In genomic region chr14:55588259-55588699, GRCh38 we compare ENCODE assay signal across 14 cellular contexts. TPM values are rescaled to one million over a fixed set of nuclear protein-coding genes. Genes with fewer than 3 reads are reported as not detected.
DNase-seq lines count a peak whose midpoint lies in the region; TF ChIP-seq lines count a peak whose summit lies in the region.
"Had no signal": no experiment of that assay in that cellular context is flagged by ENCODE, and none has a peak within 500 bp of the region (broad histone marks: within the 10 kb centered on the region; RNA-seq: fewer than 3 reads in every experiment).

No MANE protein-coding gene starts in this region.

- TF ChIP-seq POLR2A in Peyer's patch (IDR thresholded peaks at IDR 0.05) = no peak

- H4K91ac ChIP-seq in mesenchymal stem cell (ENCODE audit: low read length) = no peak overlapping the region

- no peak overlapping the region for H3K4ac ChIP-seq in mesenchymal stem cell (ENCODE audit: low read depth in 1 of 2, low read length in 2 of 2)

- H2BK15ac ChIP-seq in mesenchymal stem cell (ENCODE audit: low read depth, poor library complexity, severe bottlenecking) = no peak overlapping the region

- no peak overlapping the region for H3K4me3 ChIP-seq in HEK293 (ENCODE audit: low read depth, low read length)
- H3K4me3 ChIP-seq in choroid plexus epithelial cell (ENCODE audit: low read depth, low read length) = no peak overlapping the region
- peak overlapping the region in 1 of 2 experiments; percentile 19 for H3K4me3 ChIP-seq in mesenchymal stem cell (ENCODE audit: insufficient read depth in 1 of 2, low read depth in 1 of 2, low read length in 2 of 2)
- no peak overlapping the region for H3K4me3 ChIP-seq in Peyer's patch

- H3K27me3 ChIP-seq in mesenchymal stem cell (ENCODE audit: control insufficient read depth in 1 of 2, insufficient read depth in 1 of 2, low read length in 2 of 2) = no peaks in the 10 kb centered on the region
- H3K27me3 ChIP-seq in Peyer's patch = no peaks in the 10 kb centered on the region

- H3K4me3 Mint-ChIP-seq in Calu3 (ENCODE audit: low read depth, unreplicated experiment) = peak overlapping the region; percentile 48
- H3K4me3 Mint-ChIP-seq: CD8-positive, alpha-beta memory T cell; H9; T-helper 2 cell treated with Interferon-gamma antibody and Interleukin-4, amounts not matched to agents 5 μg/mL and 100 μg/mL, for 36 hours had no signal

- BruUV-seq in Calu3 (replicated peaks; lab: Mats Ljungman, UMichigan) = no TSS peak

- H3K9me3 ChIP-seq in HEK293 (ENCODE audit: control insufficient read depth, insufficient read depth, low read depth, low read length) (no peaks in the 10 kb centered on the region), mesenchymal stem cell (ENCODE audit: control insufficient read depth, low read length) (no peaks in the 10 kb centered on the region), Peyer's patch (no peaks in the 10 kb centered on the region)

- WGBS in mesenchymal stem cell = 78% methylated on average over 2 of the region's 2 CpGs

- no peak overlapping the region for H3K27ac Mint-ChIP-seq in Calu3 (ENCODE audit: unreplicated experiment)
- H3K27ac Mint-ChIP-seq: T-helper 2 cell treated with Interferon-gamma antibody and Interleukin-4, amounts not matched to agents 5 μg/mL and 100 μg/mL, for 36 hours had no signal

- no peak for DNase-seq in Calu3
- peak; percentile 44 for DNase-seq in choroid plexus epithelial cell (ENCODE audit: low read depth)
- peak; percentile 65 for DNase-seq in mesenchymal stem cell
- no peak for DNase-seq in stimulated activated naive CD4-positive, alpha-beta T cell treated with Interleukin-2 at 50 U/mL for 16 hours (lab: John Stamatoyannopoulos, UW)
- DNase-seq in cerebellar nuclear complex (lab: John Stamatoyannopoulos, UW) = no peak
- no peak for DNase-seq in Peyer's patch
- DNase-seq in GM20000 (ENCODE audit: low spot score) = no peak
- DNase-seq: activated CD8-positive, alpha-beta memory T cell treated with anti-CD3 and anti-CD28 coated beads for 24 hours; CD8-positive, alpha-beta memory T cell; H9; kidney; NCI-H1694 had no signal

- no peaks in the 10 kb centered on the region for H3K27me3 Mint-ChIP-seq in Calu3 (ENCODE audit: unreplicated experiment)
- H3K27me3 Mint-ChIP-seq: CD8-positive, alpha-beta memory T cell had no signal

- intact Hi-C loops in Calu3 (cut with micrococcal nuclease; ENCODE audit: unreplicated experiment) = loop anchor here (2.0 kb wide), 1 partner anchor 57 kb away; no protein-coding TSS in a partner anchor

- H3K27ac ChIP-seq in HEK293 (ENCODE audit: extremely low read depth, low read depth, low read length) (no peak overlapping the region), mesenchymal stem cell (ENCODE audit: low read length, poor library complexity, severe bottlenecking) (no peak overlapping the region), Peyer's patch (no peak overlapping the region)

- H3K79me1 ChIP-seq in mesenchymal stem cell (replicated peaks; ENCODE audit: low read length, poor library complexity, severe bottlenecking) = no peaks in the 10 kb centered on the region

- H2AFZ ChIP-seq in mesenchymal stem cell (ENCODE audit: low read depth, low read length) = no peak overlapping the region

- no peak overlapping the region for H3K14ac ChIP-seq in mesenchymal stem cell (ENCODE audit: low read length in 2 of 2)

- no peak overlapping the region for H3K4me2 ChIP-seq in mesenchymal stem cell (ENCODE audit: low read length, poor library complexity, severe bottlenecking)

- CTCF ChIA-PET in Calu3 (lab: Charles Lee) (interaction anchor here (0.6 kb wide), 1 partner anchor 374 kb away, joined by 3 read pairs; no protein-coding TSS in a partner anchor), HEK293 (lab: Yijun Ruan, JAX) (interaction anchor here (0.6 kb wide), 1 partner anchor 142 kb away, joined by 3 read pairs; no protein-coding TSS in a partner anchor)

- no peak overlapping the region for H2BK12ac ChIP-seq in mesenchymal stem cell (ENCODE audit: low read length in 2 of 2)

- POLR2A ChIA-PET in HEK293 (lab: Yijun Ruan, JAX) = no interaction called here

- H3K4me1 ChIP-seq in HEK293 (ENCODE audit: control insufficient read depth, insufficient read depth, low read length) (peaks cover 60% of the 10 kb centered on the region), mesenchymal stem cell (ENCODE audit: control insufficient read depth, insufficient read depth, low read depth, low read length) (peaks cover 2% of the 10 kb centered on the region), Peyer's patch (peaks cover 0 to 58% (median 5%) of the 10 kb centered on the region in 4 donors)

- no peak overlapping the region for H3K23ac ChIP-seq in mesenchymal stem cell (ENCODE audit: low read length in 2 of 2)

- peak overlapping the region; percentile 33 for H3K9ac ChIP-seq in mesenchymal stem cell (ENCODE audit: low read length)

- no peaks in the 10 kb centered on the region for H3K9me3 Mint-ChIP-seq in Calu3 (ENCODE audit: low read depth, unreplicated experiment)
- H3K9me3 Mint-ChIP-seq: CD8-positive, alpha-beta memory T cell; H9; T-helper 2 cell treated with Interferon-gamma antibody and Interleukin-4, amounts not matched to agents 5 μg/mL and 100 μg/mL, for 36 hours had no signal

- no peaks in the 10 kb centered on the region for H3K36me3 Mint-ChIP-seq in Calu3 (ENCODE audit: insufficient read depth, unreplicated experiment)

- no peak overlapping the region for H2BK5ac ChIP-seq in mesenchymal stem cell (ENCODE audit: low read depth, low read length, poor library complexity, severe bottlenecking)

- no peak overlapping the region for H2AK5ac ChIP-seq in mesenchymal stem cell (ENCODE audit: low read length, severe bottlenecking)

- no peak overlapping the region for H4K8ac ChIP-seq in mesenchymal stem cell (ENCODE audit: low read length)

- peaks cover 49% of the 10 kb centered on the region for H3K4me1 Mint-ChIP-seq in Calu3 (ENCODE audit: low read depth, unreplicated experiment)

- no peak for TF ChIP-seq CTCF in Calu3 (IDR thresholded peaks at IDR 0.05; ENCODE audit: unreplicated experiment)
- TF ChIP-seq CTCF in HEK293 (tag by site-specific recombination; IDR thresholded peaks at IDR 0.05) = no peak
- no peak for TF ChIP-seq CTCF in choroid plexus epithelial cell (conservative IDR thresholded peaks at IDR 0.05; ENCODE audit: low read depth, low read length)
- no peak for TF ChIP-seq CTCF in Peyer's patch (IDR thresholded peaks at IDR 0.05)
- TF ChIP-seq CTCF in GM20000 (IDR thresholded peaks at IDR 0.05; ENCODE audit: extremely low read depth, missing control alignments) = no peak

- no peak overlapping the region for H2BK120ac ChIP-seq in mesenchymal stem cell (ENCODE audit: low read depth, low read length)

- no peak overlapping the region for H3K18ac ChIP-seq in mesenchymal stem cell (ENCODE audit: low read depth in 1 of 2, low read length in 2 of 2)

- no peaks in the 10 kb centered on the region for H3K36me3 ChIP-seq in HEK293 (ENCODE audit: control insufficient read depth in 2 of 2, insufficient read depth in 1 of 2, low read length in 2 of 2)
- H3K36me3 ChIP-seq in mesenchymal stem cell (ENCODE audit: control insufficient read depth in 1 of 2, insufficient read depth in 2 of 2, low read depth in 1 of 2, low read length in 2 of 2) = peaks cover 0 to 3% of the 10 kb centered on the region in 2 experiments
- no peaks in the 10 kb centered on the region for H3K36me3 ChIP-seq in Peyer's patch

TF ChIP-seq in HEK293, 187 proteins besides CTCF, POLR2A, EP300 and RAD21:
- TF ChIP-seq OSR2 (tag by site-specific recombination; IDR thresholded peaks at IDR 0.05) (0 out of 2 replicates have a peak, but pooled peaks have one; percentile 7), ZNF600 (tag by site-specific recombination; IDR thresholded peaks at IDR 0.05) (peak; percentile 31; the same call in 1 of the 2 replicates), IKZF3 (tag by site-specific recombination; IDR thresholded peaks at IDR 0.05) (peak; percentile 58), MYNN (tag by site-specific recombination; IDR thresholded peaks at IDR 0.05; ENCODE audit: borderline replicate concordance) (no peak), SP7 (tag by site-specific recombination; IDR thresholded peaks at IDR 0.05) (peak; percentile 53; the same call in 1 of the 2 replicates), ZIC2 (tag by site-specific recombination; IDR thresholded peaks at IDR 0.05) (peak; percentile 60), PRDM6 (tag by site-specific recombination; IDR thresholded peaks at IDR 0.05) (peak; percentile 86)
- TF ChIP-seq, protein P1, sequence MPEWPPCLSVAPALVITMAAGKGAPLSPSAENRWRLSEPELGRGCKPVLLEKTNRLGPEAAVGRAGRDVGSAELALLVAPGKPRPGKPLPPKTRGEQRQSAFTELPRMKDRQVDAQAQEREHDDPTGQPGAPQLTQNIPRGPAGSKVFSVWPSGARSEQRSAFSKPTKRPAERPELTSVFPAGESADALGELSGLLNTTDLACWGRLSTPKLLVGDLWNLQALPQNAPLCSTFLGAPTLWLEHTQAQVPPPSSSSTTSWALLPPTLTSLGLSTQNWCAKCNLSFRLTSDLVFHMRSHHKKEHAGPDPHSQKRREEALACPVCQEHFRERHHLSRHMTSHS (tag by site-specific recombination; IDR thresholded peaks at IDR 0.05) = no peak

RNA-seq across cellular contexts. Expression of gene KTN1, which starts 8.3 kb away (rescaled TPM):
- 119 and 141 TPM in 2 replicates for total RNA-seq in Calu3 (2022)
- 150 TPM for polyA plus RNA-seq in mesenchymal stem cell (2013, experiment 1 of 2)
- 176 TPM for polyA plus RNA-seq in mesenchymal stem cell (2013, experiment 2 of 2)
- 100 to 1,000 TPM in 2 of 4 donors, 10 to 100 TPM in 2; 81.2 to 193 (median 106) TPM for total RNA-seq in Peyer's patch

Comparison
In these comparisons a context has a peak if more than half of its experiments do, and no peak if none do; other contexts are left out.
1. DNase-seq: peak in choroid plexus epithelial cell (single experiment) and mesenchymal stem cell (single experiment); none in Calu3 (single experiment), stimulated activated naive CD4-positive, alpha-beta T cell treated with Interleukin-2 at 50 U/mL for 16 hours (single experiment), cerebellar nuclear complex (0 of 2), Peyer's patch (0 of 3) and GM20000 (single experiment).